ENCODE assay signal across 14 cellular contexts in genomic region chr12:109579639-109580038, GRCh38. TPM values are rescaled to one million over a fixed set of nuclear protein-coding genes. Genes with fewer than 3 reads are reported as not detected.
A peak's percentile ranks its signal among the peaks of the same experiment; 100 is the strongest.
DNase-seq lines count a peak whose midpoint lies in the region; ATAC-seq, FAIRE-seq and TF ChIP-seq lines count a peak whose summit lies in the region.
"Had no signal": no experiment of that assay in that cellular context is flagged by ENCODE, and none has a peak within 500 bp of the region (broad histone marks: within the 10 kb centered on the region; RNA-seq: fewer than 3 reads in every experiment).

No MANE protein-coding gene starts in this region.

- DNase-seq in T-helper 17 cell = no peak
- no peak for DNase-seq in keratinocyte (ENCODE audit: low read depth, low spot score)
- DNase-seq in HEK293T (ENCODE audit: extremely low spot score) = no peak
- DNase-seq: Calu3; CD8-positive, alpha-beta T cell; DMS79 treated with DMSO at 0.1 percent for 48 hours; GF-D8; H9 had no signal

- H3K9me1 ChIP-seq in keratinocyte (ENCODE audit: control insufficient read depth, extremely low read depth, insufficient read depth, low read length) = peaks cover 5% of the 10 kb centered on the region

- peaks cover 4% of the 10 kb centered on the region for H3K4me1 Mint-ChIP-seq in T-helper 17 cell

- H3K9ac ChIP-seq in keratinocyte (ENCODE audit: control insufficient read depth, extremely low read depth, insufficient read depth, low read length) (no peak overlapping the region), liver (ENCODE audit: low read depth in 1 of 2, low read length in 2 of 2) (peak overlapping the region in 1 of 2 donors; percentile 79)
- H3K9ac ChIP-seq: BLaER1 treated with 17β-estradiol and CSF1 and Interleukin-3, amounts not matched to agents 10 nM and 100 nM had no signal

- dilution Hi-C loops in keratinocyte (cut with MboI; ENCODE audit: extremely low pct_ligation_motif_present, low sequenced_read_pairs) = no loop called here

- H3K4me3 ChIP-seq in keratinocyte (ENCODE audit: control insufficient read depth in 2 of 3, extremely low read depth in 1 of 3, insufficient read depth in 2 of 3, low read depth in 1 of 3, low read length in 3 of 3) (no peak overlapping the region), liver (ENCODE audit: low read depth in 1 of 3, low read length in 3 of 3) (no peak overlapping the region)
- H3K4me3 ChIP-seq: BLaER1 treated with 17β-estradiol and CSF1 and Interleukin-3, amounts not matched to agents 10 nM and 100 nM had no signal

- POLR2A ChIA-PET in HEK293T (lab: Yijun Ruan, JAX) = no interaction called here

- ATAC-seq in T-helper 17 cell = no peak
- no peak for ATAC-seq in HG03342 (IDR thresholded peaks at IDR 0.05; ENCODE audit: unreplicated experiment)
- ATAC-seq in GM21717 (IDR thresholded peaks at IDR 0.05; ENCODE audit: unreplicated experiment) = no peak
- ATAC-seq: CD8-positive, alpha-beta T cell had no signal

- peaks cover 10% of the 10 kb centered on the region for H4K20me1 ChIP-seq in keratinocyte (ENCODE audit: control insufficient read depth, extremely low read depth, insufficient read depth, low read length)

- peak overlapping the region; percentile 24 for H3K27ac Mint-ChIP-seq in T-helper 17 cell
- H3K27ac Mint-ChIP-seq: B cell; CD8-positive, alpha-beta T cell; H9 had no signal

- no peak overlapping the region for H3K27ac ChIP-seq in keratinocyte (ENCODE audit: control insufficient read depth, insufficient read depth, low read length)
- peak overlapping the region; percentile 75 to 77 for H3K27ac ChIP-seq in liver (ENCODE audit: low read depth in 1 of 2, low read length in 2 of 2)
- H3K27ac ChIP-seq: BLaER1 treated with 17β-estradiol and CSF1 and Interleukin-3, amounts not matched to agents 10 nM and 100 nM had no signal

- no peak overlapping the region for H3K4me3 Mint-ChIP-seq in T-helper 17 cell
- H3K4me3 Mint-ChIP-seq: B cell; CD8-positive, alpha-beta T cell; H9 had no signal

- H3K4me1 ChIP-seq in keratinocyte (ENCODE audit: control insufficient read depth, extremely low read depth, insufficient read depth, low read length) (peaks cover 22% of the 10 kb centered on the region), liver (ENCODE audit: control insufficient read depth in 4 of 4, insufficient read depth in 4 of 4, low read length in 3 of 4) (peaks cover 31 to 70% (median 66%) of the 10 kb centered on the region in 4 donors)

- CTCF ChIA-PET in HEK293T (lab: Yijun Ruan, JAX) = no interaction called here

- H2AFZ ChIP-seq in keratinocyte (ENCODE audit: control insufficient read depth, low read length) = no peak overlapping the region

- TF ChIP-seq CTCF in keratinocyte (optimal IDR thresholded peaks at IDR 0.05 in 1 of 3, IDR thresholded peaks at IDR 0.05 in 1 of 3, conservative IDR thresholded peaks at IDR 0.05 in 1 of 3; ENCODE audit: extremely low read depth in 1 of 3, insufficient read depth in 2 of 3, low read length in 3 of 3) = no peak
- no peak for TF ChIP-seq CTCF in liver (IDR thresholded peaks at IDR 0.05; ENCODE audit: low read depth, low read length, missing input control)

- WGBS in liver = 51% methylated on average over 7 of the region's 7 CpGs

- peak in 1 of 2 donors; percentile 11 for TF ChIP-seq RAD21 in liver (IDR thresholded peaks at IDR 0.05)

- peaks cover 2% of the 10 kb centered on the region for H3K36me3 Mint-ChIP-seq in T-helper 17 cell (ENCODE audit: low read depth)

- H3K36me3 ChIP-seq in keratinocyte (ENCODE audit: control insufficient read depth in 2 of 2, extremely low read depth in 1 of 2, insufficient read depth in 2 of 2, low read length in 2 of 2) (peaks cover 30 to 41% of the 10 kb centered on the region in 2 experiments), liver (ENCODE audit: control insufficient read depth in 4 of 4, insufficient read depth in 3 of 4, low read depth in 1 of 4, low read length in 3 of 4) (peaks cover 3 to 28% (median 16%) of the 10 kb centered on the region in 4 donors)

- peak; percentile 29 for FAIRE-seq in keratinocyte (lab: Jason Lieb, UNC)
- FAIRE-seq: H1 had no signal

- H3K27me3 Mint-ChIP-seq in T-helper 17 cell = no peaks in the 10 kb centered on the region
- H3K27me3 Mint-ChIP-seq: B cell had no signal

- H3K9me3 ChIP-seq in T-helper 17 cell (ENCODE audit: control insufficient read depth, low read length, poor library complexity, severe bottlenecking) = no peaks in the 10 kb centered on the region
- H3K9me3 ChIP-seq in keratinocyte (ENCODE audit: control insufficient read depth, low read depth, low read length) = no peaks in the 10 kb centered on the region
- no peaks in the 10 kb centered on the region for H3K9me3 ChIP-seq in liver (ENCODE audit: control insufficient read depth in 4 of 4, low read length in 3 of 4)
- H3K9me3 ChIP-seq: BLaER1 treated with 17β-estradiol and CSF1 and Interleukin-3, amounts not matched to agents 10 nM and 100 nM had no signal

- H3K4me2 ChIP-seq in keratinocyte (ENCODE audit: control insufficient read depth, extremely low read depth, insufficient read depth, low read depth, low read length) = no peak overlapping the region
- H3K4me2 ChIP-seq: BLaER1 treated with 17β-estradiol and CSF1 and Interleukin-3, amounts not matched to agents 10 nM and 100 nM had no signal

- H3K79me2 ChIP-seq in keratinocyte (ENCODE audit: control insufficient read depth, insufficient read depth, low read length) = peaks cover 14% of the 10 kb centered on the region

- no peaks in the 10 kb centered on the region for H3K27me3 ChIP-seq in keratinocyte (ENCODE audit: control insufficient read depth, extremely low read depth, insufficient read depth, low read length)
- no peaks in the 10 kb centered on the region for H3K27me3 ChIP-seq in liver (ENCODE audit: control insufficient read depth in 4 of 4, insufficient read depth in 4 of 4, low read length in 3 of 4)
- H3K27me3 ChIP-seq: BLaER1 treated with 17β-estradiol and CSF1 and Interleukin-3, amounts not matched to agents 10 nM and 100 nM had no signal

TF ChIP-seq in HEK293T, 16 proteins besides CTCF, POLR2A, EP300 and RAD21:
- no peak for TF ChIP-seq SP1 (IDR thresholded peaks at IDR 0.05)
- TF ChIP-seq FOXA1 (IDR thresholded peaks at IDR 0.05) = no peak
- TF ChIP-seq ZNF384 (IDR thresholded peaks at IDR 0.05) = no peak
- TF ChIP-seq FOXM1 (IDR thresholded peaks at IDR 0.05; ENCODE audit: borderline replicate concordance) = no peak
- no peak for TF ChIP-seq BHLHE40 (IDR thresholded peaks at IDR 0.05; ENCODE audit: borderline replicate concordance)
- no peak for TF ChIP-seq LEF1 (IDR thresholded peaks at IDR 0.05; ENCODE audit: borderline replicate concordance)
- no peak for TF ChIP-seq HDGF (IDR thresholded peaks at IDR 0.05; ENCODE audit: borderline replicate concordance)
- TF ChIP-seq L3MBTL2 (conservative IDR thresholded peaks at IDR 0.05) = no peak
- TF ChIP-seq ARNT (IDR thresholded peaks at IDR 0.05) = no peak
- no peak for TF ChIP-seq FOXK2 (IDR thresholded peaks at IDR 0.05)
- no peak for TF ChIP-seq ELF4 (IDR thresholded peaks at IDR 0.05)
- TF ChIP-seq NFRKB (IDR thresholded peaks at IDR 0.05) = no peak

RNA-seq across cellular contexts. Expression of gene MVK, which starts 6.0 kb away (rescaled TPM):
- 10 to 100 TPM; 10.8 to 14.8 TPM for total RNA-seq in T-helper 17 cell
- polyA plus RNA-seq in keratinocyte = 26.7 to 29.5 TPM (median 29.3 TPM) in 3 replicates
- 9.9 TPM for polyA plus RNA-seq in keratinocyte (2011; ENCODE audit: low read depth)
- polyA plus RNA-seq in keratinocyte (2011; cell fraction: cytosol; rRNA removed) = 18.4 and 30.6 TPM in 2 replicates
- 28.6 and 31.8 TPM in 2 replicates for polyA plus RNA-seq in keratinocyte (2011; cell fraction: nucleus; rRNA removed)
- polyA plus RNA-seq in keratinocyte (2012; ENCODE audit: low replicate concordance) = 21.9 and 36.7 TPM in 2 replicates
- polyA minus RNA-seq in keratinocyte = 19.1 to 47.1 TPM (median 20.8 TPM) in 3 replicates
- 20.7 TPM for polyA minus RNA-seq in keratinocyte (2011; cell fraction: cytosol; rRNA and poly(A)+ RNA removed)
- 11.9 and 12.3 TPM in 2 replicates for polyA minus RNA-seq in keratinocyte (2011; cell fraction: nucleus; rRNA and poly(A)+ RNA removed)
- total RNA-seq in liver = 10 to 100 TPM; 34.9 to 50.3 TPM
- 10 to 100 TPM; 39.0 to 43.8 TPM for polyA plus RNA-seq in liver

RNA-seq across cellular contexts. Expression of gene MMAB, which starts 6.3 kb away (rescaled TPM):
- total RNA-seq in T-helper 17 cell (10 to 100 TPM in 1 of 2 donors, 1 to 10 TPM in 1; 8.0 to 12.1 TPM), liver (10 to 100 TPM; 47.1 to 63.5 TPM)
- polyA plus RNA-seq in keratinocyte (29.4 to 38.6 TPM (median 30.6 TPM) in 3 replicates), liver (100 to 1,000 TPM in 1 of 2 donors, 10 to 100 TPM in 1; 90.6 to 101 TPM)
- polyA plus RNA-seq in keratinocyte (2011; ENCODE audit: low read depth) = 8.1 TPM
- 21.3 and 28.5 TPM in 2 replicates for polyA plus RNA-seq in keratinocyte (2011; cell fraction: cytosol; rRNA removed)
- 25.5 and 26.0 TPM in 2 replicates for polyA plus RNA-seq in keratinocyte (2011; cell fraction: nucleus; rRNA removed)
- polyA plus RNA-seq in keratinocyte (2012; ENCODE audit: low replicate concordance) = 23.7 and 51.0 TPM in 2 replicates
- polyA minus RNA-seq in keratinocyte = 22.8 to 27.4 TPM (median 23.3 TPM) in 3 replicates
- 33.8 TPM for polyA minus RNA-seq in keratinocyte (2011; cell fraction: cytosol; rRNA and poly(A)+ RNA removed)
- polyA minus RNA-seq in keratinocyte (2011; cell fraction: nucleus; rRNA and poly(A)+ RNA removed) = 6.0 and 12.6 TPM in 2 replicates
